In the genomic region with DNA sequence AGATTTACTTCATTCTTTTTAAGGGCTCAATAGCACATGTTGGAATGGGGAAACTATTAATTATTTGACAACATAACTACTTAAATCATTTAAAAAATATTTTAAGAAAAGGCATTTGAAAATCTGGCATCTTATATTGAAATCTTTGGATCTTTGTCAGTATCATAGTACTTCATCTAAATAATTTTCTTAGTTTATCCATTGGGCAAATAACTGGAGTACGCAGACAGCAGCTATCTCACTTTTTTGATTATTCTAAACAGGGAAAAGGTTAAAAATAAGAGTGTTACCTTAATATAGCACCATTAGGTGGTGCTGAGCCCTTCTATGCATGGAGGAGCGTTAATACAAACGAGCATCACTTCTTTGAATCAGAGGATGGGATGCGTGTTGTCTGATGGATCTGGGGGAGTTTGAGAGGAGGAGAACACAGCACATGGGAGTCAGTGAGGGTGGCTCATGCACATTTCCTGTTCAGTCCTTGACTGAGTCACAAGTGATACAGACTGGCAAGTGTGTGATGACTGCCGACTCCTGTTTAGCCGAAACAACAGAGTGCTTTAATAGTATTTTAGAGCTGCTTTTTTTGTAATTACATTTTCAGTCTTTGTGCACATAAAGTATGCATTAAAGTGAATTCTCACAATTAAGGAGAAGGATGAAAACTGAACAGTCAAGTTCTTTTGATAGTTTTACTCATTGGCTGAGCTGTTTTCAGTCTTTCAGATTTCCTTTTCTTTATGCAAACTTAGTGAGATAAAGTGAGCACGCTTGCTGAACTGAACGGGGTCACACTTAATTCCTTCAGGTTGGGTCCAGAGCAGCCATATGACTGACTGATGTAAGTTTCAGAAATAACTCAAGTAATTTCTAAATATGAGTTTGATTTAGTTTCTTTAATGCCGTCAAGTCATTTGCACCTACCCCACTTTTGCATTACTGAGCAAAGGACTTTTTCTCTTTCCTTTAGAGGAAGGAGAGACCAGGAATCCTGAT, we compare ENCODE assay signal across 9 cellular contexts.
A peak's percentile ranks its signal among the peaks of the same experiment; 100 is the strongest.
DNase-seq lines count a peak whose midpoint lies in the region; ATAC-seq, FAIRE-seq and TF ChIP-seq lines count a peak whose summit lies in the region.
"Had no signal": no experiment of that assay in that cellular context is flagged by ENCODE, and none has a peak within 500 bp of the region (broad histone marks: within the 10 kb centered on the region; RNA-seq: fewer than 3 reads in every experiment).

No MANE protein-coding gene starts in this region.

- H2BK15ac ChIP-seq in H1 (ENCODE audit: low read length), result no peak overlapping the region

- H3K4me3 ChIP-seq in HUES48 (ENCODE audit: low read depth, low read length) (no peak overlapping the region), H1 (ENCODE audit: extremely low read depth in 1 of 4, insufficient read depth in 2 of 4, low read depth in 3 of 4, low read length in 4 of 4) (no peak overlapping the region), psoas muscle (no peak overlapping the region)
- H3K4me3 ChIP-seq: lung had no signal

- H3K4me1 Mint-ChIP-seq in endothelial cell (ENCODE audit: unreplicated experiment), result peaks cover 30% of the 10 kb centered on the region

- no peak for FAIRE-seq in H1 (lab: Jason Lieb, UNC)

- H2BK20ac ChIP-seq in H1 (ENCODE audit: low read length), result no peak overlapping the region

- H3K27me3 ChIP-seq in HUES48 (ENCODE audit: control insufficient read depth, insufficient read depth, low read length) (no peaks in the 10 kb centered on the region), H1 (replicated peaks in 1 of 4; ENCODE audit: control insufficient read depth in 3 of 4, extremely low read depth in 1 of 4, insufficient read depth in 3 of 4, low read length in 3 of 4) (no peaks in the 10 kb centered on the region), psoas muscle (ENCODE audit: insufficient read depth in 3 of 3, low read length in 2 of 3) (no peaks in the 10 kb centered on the region)

- H3K27ac ChIP-seq in HUES48 (ENCODE audit: low read depth, low read length) (peak overlapping the region; percentile 28), H1 (ENCODE audit: low read depth, low read length) (no peak overlapping the region), psoas muscle (peak overlapping the region; percentile 17)

- H3K4ac ChIP-seq in H1 (replicated peaks; ENCODE audit: insufficient read length, low read depth, low read length), result no peak overlapping the region

- POLR2A ChIA-PET in H1 (lab: Charles Lee; ENCODE audit: partially characterized antibody), result no interaction called here

- no peak for TF ChIP-seq POLR2A in H1 (IDR thresholded peaks at IDR 0.05; ENCODE audit: control extremely low read depth in 1 of 2, low read depth in 2 of 2, low read length in 2 of 2)

- H3K9me3 ChIP-seq in HUES48 (ENCODE audit: control insufficient read depth, insufficient read depth, low read length) (no peaks in the 10 kb centered on the region), H1 (ENCODE audit: insufficient read depth in 2 of 2, low read depth in 1 of 2, low read length in 1 of 2) (no peaks in the 10 kb centered on the region; a peak in 1 of 4 replicates), psoas muscle (no peaks in the 10 kb centered on the region)

- no peak overlapping the region for H3K23ac ChIP-seq in H1 (ENCODE audit: insufficient read length)

- no peak overlapping the region for H2BK120ac ChIP-seq in H1 (replicated peaks; ENCODE audit: low read depth, low read length)

- peak in 1 of 2 experiments; percentile 9; a peak in 1 of 4 replicates for TF ChIP-seq RAD21 in H1 (IDR thresholded peaks at IDR 0.05 in 1 of 2, conservative IDR thresholded peaks at IDR 0.05 in 1 of 2; ENCODE audit: low read depth in 2 of 2, low read length in 2 of 2)

- H3K36me3 Mint-ChIP-seq in endothelial cell (ENCODE audit: low read depth, unreplicated experiment), result peaks cover 11% of the 10 kb centered on the region

- H4K8ac ChIP-seq in H1 (ENCODE audit: extremely low read depth, insufficient read depth, low read length), result no peak overlapping the region

- H3K36me3 ChIP-seq in HUES48 (ENCODE audit: control insufficient read depth, insufficient read depth, low read length) (no peaks in the 10 kb centered on the region), H1 (ENCODE audit: control insufficient read depth in 2 of 4, insufficient read depth in 4 of 4, low read length in 3 of 4) (no peaks in the 10 kb centered on the region), psoas muscle (ENCODE audit: insufficient read depth in 1 of 2, low read depth in 1 of 2) (no peaks in the 10 kb centered on the region)

- TF ChIP-seq CTCF in GM20000 (IDR thresholded peaks at IDR 0.05; ENCODE audit: extremely low read depth, missing control alignments) (no peak), H1 (IDR thresholded peaks at IDR 0.05; ENCODE audit: control extremely low read depth in 1 of 3, insufficient read depth in 1 of 3, low read depth in 1 of 3, low read length in 3 of 3) (no peak), psoas muscle (IDR thresholded peaks at IDR 0.05) (no peak), endothelial cell (IDR thresholded peaks at IDR 0.05; ENCODE audit: unreplicated experiment) (no peak)

- H3K9ac ChIP-seq in HUES48 (ENCODE audit: low read depth, low read length) (no peak overlapping the region), H1 (replicated peaks in 1 of 4; ENCODE audit: extremely low read depth in 1 of 4, low read depth in 3 of 4, low read length in 3 of 4) (no peak overlapping the region)

- no peak overlapping the region for H2BK5ac ChIP-seq in H1 (ENCODE audit: low read depth, low read length)

- H3K18ac ChIP-seq in H1 (ENCODE audit: extremely low read depth, low read length), result no peak overlapping the region

- TF ChIP-seq EP300 in H1 (IDR thresholded peaks at IDR 0.05; ENCODE audit: borderline replicate concordance in 1 of 2, low read depth in 2 of 2, low read length in 2 of 2), result no peak

- H2AFZ ChIP-seq in H1 (ENCODE audit: low read length), result no peak overlapping the region

- H4K91ac ChIP-seq in H1 (replicated peaks; ENCODE audit: insufficient read length, low read length), result no peak overlapping the region

- H3K56ac ChIP-seq in H1 (replicated peaks; ENCODE audit: insufficient read length, low read depth, low read length), result no peak overlapping the region

- peaks cover 0 to 37% of the 10 kb centered on the region in 2 experiments; a peak in 2 of 4 replicates for H3K79me2 ChIP-seq in H1 (ENCODE audit: control insufficient read depth in 1 of 2, insufficient read depth in 2 of 2, low read length in 2 of 2)

- CTCF ChIA-PET in H1 (lab: Charles Lee; ENCODE audit: partially characterized antibody), result interaction anchor here (0.5 to 1.5 kb wide), 2 partner anchors 9 to 117 kb away, joined by 3 to 6 read pairs; no protein-coding TSS in a partner anchor

- intact Hi-C loops in psoas muscle (cut with DNase I), result no loop called here

- no peak overlapping the region for H2BK12ac ChIP-seq in H1 (ENCODE audit: low read depth, low read length)

- H4K20me1 ChIP-seq in H1 (replicated peaks in 1 of 2; ENCODE audit: control insufficient read depth in 1 of 2, insufficient read depth in 2 of 2, low read length in 2 of 2), result no peaks in the 10 kb centered on the region

- no peak overlapping the region for H3K14ac ChIP-seq in H1 (ENCODE audit: insufficient read length)

- no peak overlapping the region for H3K27ac Mint-ChIP-seq in endothelial cell (ENCODE audit: unreplicated experiment)

- H3K27me3 Mint-ChIP-seq in endothelial cell (ENCODE audit: unreplicated experiment), result peaks cover 4% of the 10 kb centered on the region

- H3K4me2 ChIP-seq in H1 (ENCODE audit: insufficient read depth in 1 of 2, low read depth in 2 of 2, low read length in 2 of 2), result no peak overlapping the region

- H3K23me2 ChIP-seq in H1 (ENCODE audit: low read depth, low read length), result no peaks in the 10 kb centered on the region

- ATAC-seq in psoas muscle, result peak in 2 of 4 donors; percentile 49 to 58

- DNase-seq in Ammon's horn (ENCODE audit: low spot score), result peak; percentile 81
- peak; percentile 86 for DNase-seq in GM20000 (ENCODE audit: low spot score)
- DNase-seq in activated CD4-positive, alpha-beta T cell treated with anti-CD3 and anti-CD28 coated beads, Interleukin-2, amount 50 U/mL, for 1 hour, result peak; percentile 25
- no peak for DNase-seq in H1 (ENCODE audit: low read depth in 1 of 2, low spot score in 2 of 2)
- DNase-seq in psoas muscle, result no peak
- DNase-seq in NOMO-1 (lab: John Stamatoyannopoulos, UW; ENCODE audit: unreplicated experiment in 2 of 2), result no peak
- DNase-seq in endothelial cell (ENCODE audit: low spot score), result no peak

- no peak overlapping the region for H4K5ac ChIP-seq in H1 (ENCODE audit: insufficient read length, low read depth, low read length)

- peaks cover 30% of the 10 kb centered on the region for H3K4me1 ChIP-seq in HUES48 (ENCODE audit: control insufficient read depth, insufficient read depth, low read length)
- peaks cover 0 to 4% (median 0%) of the 10 kb centered on the region in 4 experiments; a peak in 3 of 7 replicates for H3K4me1 ChIP-seq in H1 (replicated peaks in 1 of 4; ENCODE audit: control insufficient read depth in 3 of 4, insufficient read depth in 4 of 4, low read length in 3 of 4)
- H3K4me1 ChIP-seq in psoas muscle, result peaks cover 25% of the 10 kb centered on the region

- WGBS in H1 (ENCODE audit: extremely low coverage in 1 of 2, insufficient coverage in 1 of 2, insufficient read length in 1 of 2, insufficient replicate concordance in 2 of 2, low coverage in 1 of 2, low lambda C conversion rate in 2 of 2, missing lambda C conversion rate in 1 of 2), 2 experiments, result 84% methylated on average over 9 of the region's 9 CpGs; no CpG with 5 or more reads in 1 of the 2 experiments
- WGBS in psoas muscle, 3 donors, result 59 to 74% (median 60%) methylated on average over 9 of the region's 9 CpGs

- no peak overlapping the region for H3K4me3 Mint-ChIP-seq in endothelial cell (ENCODE audit: unreplicated experiment)

- H3K9me3 Mint-ChIP-seq in endothelial cell (ENCODE audit: unreplicated experiment), result no peaks in the 10 kb centered on the region

- peak overlapping the region; percentile 29; the same call in 1 of the 2 replicates for H2AK5ac ChIP-seq in H1 (ENCODE audit: low read depth, low read length)

- H3K79me1 ChIP-seq in H1 (ENCODE audit: low read depth, low read length), result no peaks in the 10 kb centered on the region; the same call in 1 of the 2 replicates

TF ChIP-seq in H1, 55 proteins besides CTCF, POLR2A, EP300 and RAD21 (continues in another document):
- TF ChIP-seq EGR1 (IDR thresholded peaks at IDR 0.05; ENCODE audit: borderline replicate concordance, low read depth, low read length) (no peak), ZNF274 (IDR thresholded peaks at IDR 0.05; ENCODE audit: borderline replicate concordance, extremely low read depth, low read length) (no peak), RNF2 (IDR thresholded peaks at IDR 0.05; ENCODE audit: borderline replicate concordance, low read depth, low read length, missing control alignments, poor library complexity, severe bottlenecking) (no peak)

Comparison
In these comparisons a context has a peak if more than half of its experiments do, and no peak if none do; other contexts are left out.
1. DNase-seq: peak in Ammon's horn (single experiment), GM20000 (single experiment) and activated CD4-positive, alpha-beta T cell treated with anti-CD3 and anti-CD28 coated beads, Interleukin-2, amount 50 U/mL, for 1 hour (single experiment); none in H1 (0 of 2), psoas muscle (0 of 2), NOMO-1 (0 of 2) and endothelial cell (single experiment).